ENCODE assay signal across 29 cellular contexts in genomic region chr12:67999244-67999643, GRCh38. TPM values are rescaled to one million over a fixed set of nuclear protein-coding genes. Genes with fewer than 3 reads are reported as not detected.
"Had no signal": no experiment of that assay in that cellular context is flagged by ENCODE, and none has a peak within 500 bp of the region (broad histone marks: within the 10 kb centered on the region; RNA-seq: fewer than 3 reads in every experiment).

No MANE protein-coding gene starts in this region.

- H3K36me3 ChIP-seq: left ventricle myocardium inferior, pancreas, prostate gland, spleen, stomach, suprapubic skin, thoracic aorta, tibial artery, upper lobe of right lung had no signal

- H3K4me3 ChIP-seq: left ventricle myocardium inferior, lung, mucosa of descending colon, pancreas, prostate gland, spleen, stomach, suprapubic skin, thoracic aorta, tibial artery, upper lobe of right lung had no signal

- DNase-seq: hypothalamus; immature natural killer cell; kidney; left ventricle myocardium inferior; midbrain; mucosa of descending colon; naive thymus-derived CD8-positive, alpha-beta T cell; nucleus accumbens; pancreas; posterior cingulate gyrus; retina; right cardiac atrium; small intestine; spleen; stimulated activated CD4-positive, alpha-beta T cell treated with anti-CD3 and anti-CD28 coated beads, Interleukin-4, amount 100 ng/mL, for 24 hours; stimulated activated naive CD8-positive, alpha-beta T cell treated with anti-CD3 and anti-CD28 coated beads, Interleukin-15, Interleukin-2, amounts not matched to agents 100 U/mL and 50 U/mL, for 24 hours; stomach; tibial artery; trophoblast cell; upper lobe of right lung had no signal

- H3K27ac Mint-ChIP-seq: immature natural killer cell, nephron had no signal

- H3K4me1 Mint-ChIP-seq: nephron, neural crest cell had no signal

- H3K4me3 Mint-ChIP-seq: immature natural killer cell; nephron; neural crest cell; stimulated activated effector memory CD8-positive, alpha-beta T cell treated with anti-CD3 and anti-CD28 coated beads, Interleukin-12 subunit alpha, Interleukin-12 subunit beta, amount 100 ng/mL, for 72 hours had no signal

- H3K27me3 Mint-ChIP-seq: naive thymus-derived CD8-positive, alpha-beta T cell had no signal

- H3K4me1 ChIP-seq: left ventricle myocardium inferior, prostate gland, spleen, suprapubic skin, tibial artery, upper lobe of right lung had no signal

- H3K9me3 Mint-ChIP-seq: immature natural killer cell; naive thymus-derived CD8-positive, alpha-beta T cell; stimulated activated effector memory CD8-positive, alpha-beta T cell treated with anti-CD3 and anti-CD28 coated beads, Interleukin-12 subunit alpha, Interleukin-12 subunit beta, amount 100 ng/mL, for 72 hours had no signal

- ATAC-seq: mucosa of descending colon; naive thymus-derived CD8-positive, alpha-beta T cell; pancreas; right cardiac atrium; sciatic nerve; stimulated activated naive CD8-positive, alpha-beta T cell treated with anti-CD3 and anti-CD28 coated beads, Interleukin-15, Interleukin-2, amounts not matched to agents 100 U/mL and 50 U/mL, for 24 hours; upper lobe of right lung had no signal

- H3K9me3 ChIP-seq: left ventricle myocardium inferior, mucosa of descending colon, pancreas, prostate gland, spleen, stomach, suprapubic skin, thoracic aorta, tibial artery, upper lobe of right lung had no signal

- H3K27me3 ChIP-seq: pancreas, spleen, stomach, suprapubic skin, tibial artery, upper lobe of right lung had no signal

- H3K36me3 Mint-ChIP-seq: stimulated activated effector memory CD8-positive, alpha-beta T cell treated with anti-CD3 and anti-CD28 coated beads, Interleukin-12 subunit alpha, Interleukin-12 subunit beta, amount 100 ng/mL, for 72 hours had no signal

- H3K27ac ChIP-seq: left ventricle myocardium inferior, pancreas, prostate gland, spleen, stomach, suprapubic skin, thoracic aorta, tibial artery, upper lobe of right lung had no signal

RNA-seq across cellular contexts. Expression of gene IFNG-AS1, which starts 10.0 kb away (rescaled TPM):
- total RNA-seq: mesenteric fat pad, neural crest cell, prostate gland, stomach, suprapubic skin, upper lobe of right lung had no signal
- polyA plus RNA-seq: pancreas, small intestine, stomach had no signal
